28 cellular contexts compared by ENCODE assay signal in the genomic region with DNA sequence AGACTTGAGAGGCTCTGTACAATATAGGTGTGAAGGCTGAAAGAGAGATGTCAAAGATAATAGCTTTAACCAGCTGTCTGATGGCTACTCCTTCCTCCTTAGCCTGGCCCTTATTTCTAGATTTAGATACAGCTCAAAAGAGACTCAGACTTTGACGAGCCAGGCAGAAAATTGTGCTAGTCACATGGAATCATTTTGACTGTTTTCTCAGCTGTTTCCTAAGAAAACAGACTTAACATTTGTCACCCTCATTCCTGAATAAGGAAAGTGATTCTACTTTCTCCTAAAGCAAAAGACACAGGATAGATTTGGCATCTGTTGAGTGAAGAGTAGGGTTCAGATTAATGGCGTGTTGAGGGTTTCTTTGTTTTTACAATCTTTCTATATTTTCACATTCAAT.
"Had no signal": no experiment of that assay in that cellular context is flagged by ENCODE, and none has a peak within 500 bp of the region (broad histone marks: within the 10 kb centered on the region; RNA-seq: fewer than 3 reads in every experiment).

No MANE protein-coding gene starts in this region.

- H3K27ac Mint-ChIP-seq: activated CD4-positive, alpha-beta T cell treated with anti-CD3 and anti-CD28 coated beads, Interleukin-2, amount 10 ng/mL, durations not matched to agents 7 days and 5 days; activated CD8-positive, alpha-beta T cell treated with anti-CD3 and anti-CD28 coated beads, Interleukin-2, amount 10 ng/mL, durations not matched to agents 7 days and 5 days; activated naive CD4-positive, alpha-beta T cell treated with anti-CD3 and anti-CD28 coated beads, Interleukin-2, amount 50 U/mL, for 24 hours; activated naive CD8-positive, alpha-beta T cell treated with anti-CD3 and anti-CD28 coated beads, Interleukin-2, amount 10 ng/mL, durations not matched to agents 7 days and 5 days; activated T-cell treated with anti-CD3 and anti-CD28 coated beads, Interleukin-2, amount 50 U/mL, for 24 hours; activated T-helper 2 cell treated with anti-CD3 and anti-CD28 coated beads, Interferon-gamma antibody, Interleukin-2, Interleukin-4, amounts not matched to agents 10 μg/mL and 5 μg/mL and 100 μg/mL, durations not matched to agents 14 hours and 24 hours and 36 hours; T-helper 1 cell treated with Interleukin-12 subunit alpha and Interleukin-12 subunit beta and Interleukin-4 antibody, amounts not matched to agents 30 μg/mL and 1 μg/mL, for 36 hours; T-helper 2 cell treated with Interferon-gamma antibody and Interleukin-4, amounts not matched to agents 5 μg/mL and 100 μg/mL, for 36 hours had no signal

- H3K36me3 Mint-ChIP-seq: activated naive CD4-positive, alpha-beta T cell treated with anti-CD3 and anti-CD28 coated beads, Interleukin-2, amount 50 U/mL, for 24 hours; activated naive CD8-positive, alpha-beta T cell treated with anti-CD3 and anti-CD28 coated beads, Interleukin-2, amount 10 ng/mL, durations not matched to agents 7 days and 5 days had no signal

- H3K27ac ChIP-seq: ascending aorta, SJSA1 had no signal

- DNase-seq: activated CD4-positive, alpha-beta T cell treated with anti-CD3 and anti-CD28 coated beads, Interleukin-2, amount 10 ng/mL, durations not matched to agents 7 days and 5 days; activated CD4-positive, alpha-beta T cell treated with anti-CD3 and anti-CD28 coated beads, Interleukin-2, amount 50 U/mL, for 48 hours; activated CD8-positive, alpha-beta T cell treated with anti-CD3 and anti-CD28 coated beads, Interleukin-2, amount 10 ng/mL, durations not matched to agents 7 days and 5 days; activated gamma-delta T cell; activated naive CD4-positive, alpha-beta T cell treated with Interleukin-2 at 50 U/mL for 16 hours; activated naive CD8-positive, alpha-beta T cell treated with anti-CD3 and anti-CD28 coated beads, Interleukin-2, amount 10 ng/mL, durations not matched to agents 7 days and 5 days; activated T-cell treated with anti-CD3 and anti-CD28 coated beads, Interleukin-2, amount 50 U/mL, for 24 hours; amygdala; NCI-H1105; NCI-H1436; NCI-H1694; NCI-H1930; NCI-H2081 treated with DMSO at 0.1 percent for 48 hours; NCI-H2171; NCI-H510A; NCI-H526; NCI-H774; SHP77 treated with DMSO at 0.1 percent for 48 hours; SK-N-SH had no signal

- H3K4me1 ChIP-seq: ascending aorta, SJSA1 had no signal

- H3K9me3 Mint-ChIP-seq: activated CD4-positive, alpha-beta T cell treated with anti-CD3 and anti-CD28 coated beads, Interleukin-2, amount 10 ng/mL, durations not matched to agents 7 days and 5 days; activated naive CD4-positive, alpha-beta T cell treated with anti-CD3 and anti-CD28 coated beads, Interleukin-2, amount 50 U/mL, for 24 hours; activated naive CD8-positive, alpha-beta T cell treated with anti-CD3 and anti-CD28 coated beads, Interleukin-2, amount 10 ng/mL, durations not matched to agents 7 days and 5 days; activated T-cell treated with anti-CD3 and anti-CD28 coated beads, Interleukin-2, amount 50 U/mL, for 24 hours; activated T-helper 2 cell treated with anti-CD3 and anti-CD28 coated beads, Interferon-gamma antibody, Interleukin-2, Interleukin-4, amounts not matched to agents 10 μg/mL and 5 μg/mL and 100 μg/mL, durations not matched to agents 14 hours and 24 hours and 36 hours; T-helper 1 cell treated with Interleukin-12 subunit alpha and Interleukin-12 subunit beta and Interleukin-4 antibody, amounts not matched to agents 30 μg/mL and 1 μg/mL, for 36 hours; T-helper 2 cell treated with Interferon-gamma antibody and Interleukin-4, amounts not matched to agents 5 μg/mL and 100 μg/mL, for 36 hours had no signal

- H3K4me3 ChIP-seq: ascending aorta, cardiac muscle cell, K562, SJSA1 had no signal

- H3K9ac ChIP-seq: SK-N-SH had no signal

- H3K9me3 ChIP-seq: ascending aorta, SJSA1, SK-N-SH had no signal

- H3K4me3 Mint-ChIP-seq: activated CD4-positive, alpha-beta T cell treated with anti-CD3 and anti-CD28 coated beads, Interleukin-2, amount 10 ng/mL, durations not matched to agents 7 days and 5 days; activated CD8-positive, alpha-beta T cell treated with anti-CD3 and anti-CD28 coated beads, Interleukin-2, amount 10 ng/mL, durations not matched to agents 7 days and 5 days; activated naive CD4-positive, alpha-beta T cell treated with anti-CD3 and anti-CD28 coated beads, Interleukin-2, amount 50 U/mL, for 24 hours; activated naive CD8-positive, alpha-beta T cell treated with anti-CD3 and anti-CD28 coated beads, Interleukin-2, amount 10 ng/mL, durations not matched to agents 7 days and 5 days; activated T-cell treated with anti-CD3 and anti-CD28 coated beads, Interleukin-2, amount 50 U/mL, for 24 hours; central memory CD8-positive, alpha-beta T cell; T-helper 1 cell treated with Interleukin-12 subunit alpha and Interleukin-12 subunit beta and Interleukin-4 antibody, amounts not matched to agents 30 μg/mL and 1 μg/mL, for 36 hours; T-helper 2 cell treated with Interferon-gamma antibody and Interleukin-4, amounts not matched to agents 5 μg/mL and 100 μg/mL, for 36 hours had no signal

- H3K36me3 ChIP-seq: ascending aorta, cardiac muscle cell, SJSA1 had no signal

- H3K4me2 ChIP-seq: SK-N-SH had no signal

- H3K27me3 ChIP-seq: ascending aorta, cardiac muscle cell, SJSA1 had no signal

- H3K27me3 Mint-ChIP-seq: activated CD4-positive, alpha-beta T cell treated with anti-CD3 and anti-CD28 coated beads, Interleukin-2, amount 10 ng/mL, durations not matched to agents 7 days and 5 days; activated naive CD8-positive, alpha-beta T cell treated with anti-CD3 and anti-CD28 coated beads, Interleukin-2, amount 10 ng/mL, durations not matched to agents 7 days and 5 days; activated T-cell treated with anti-CD3 and anti-CD28 coated beads, Interleukin-2, amount 50 U/mL, for 24 hours; central memory CD8-positive, alpha-beta T cell had no signal

- H3K4me1 Mint-ChIP-seq: activated CD4-positive, alpha-beta T cell treated with anti-CD3 and anti-CD28 coated beads, Interleukin-2, amount 10 ng/mL, durations not matched to agents 7 days and 5 days; activated naive CD4-positive, alpha-beta T cell treated with anti-CD3 and anti-CD28 coated beads, Interleukin-2, amount 50 U/mL, for 24 hours; activated naive CD8-positive, alpha-beta T cell treated with anti-CD3 and anti-CD28 coated beads, Interleukin-2, amount 10 ng/mL, durations not matched to agents 7 days and 5 days; central memory CD8-positive, alpha-beta T cell had no signal
